In the genomic region with DNA sequence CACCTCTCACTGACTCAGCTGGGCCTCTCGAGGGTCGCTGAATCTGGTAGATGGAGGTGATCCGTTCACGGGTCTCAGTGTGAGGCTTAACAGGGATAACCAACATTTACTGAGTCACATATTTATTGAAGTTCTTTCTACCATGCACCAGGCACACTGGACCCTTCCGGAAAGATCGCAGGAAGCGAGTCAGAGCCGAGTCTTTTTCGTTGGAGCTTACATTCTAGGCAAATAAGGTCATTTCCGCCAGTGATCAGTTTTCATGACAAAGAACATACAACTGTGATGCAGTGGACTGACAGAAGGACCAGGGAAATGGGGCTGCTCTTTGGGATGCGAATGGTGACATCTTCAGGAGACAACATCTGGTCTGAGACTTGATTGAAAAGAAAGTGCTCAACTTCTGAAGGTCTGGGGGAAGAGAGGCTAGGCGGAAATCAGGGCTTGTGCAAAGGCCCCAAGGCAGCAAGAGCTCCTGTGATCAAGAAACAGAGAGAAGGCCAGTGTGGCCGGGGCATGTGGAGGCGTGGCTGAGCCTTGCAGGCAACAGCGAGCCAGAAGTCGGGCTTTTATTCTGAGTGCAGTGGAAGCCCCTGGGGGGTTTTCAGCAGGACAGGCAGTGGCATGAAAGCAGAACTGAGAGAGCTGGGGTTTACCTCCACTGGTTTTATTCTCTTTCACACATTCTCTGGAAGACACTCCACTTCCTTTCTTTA, we compare ENCODE assay signal across 9 cellular contexts. TPM values are rescaled to one million over a fixed set of nuclear protein-coding genes. Genes with fewer than 3 reads are reported as not detected.
DNase-seq lines count a peak whose midpoint lies in the region; ATAC-seq and TF ChIP-seq lines count a peak whose summit lies in the region.
"Had no signal": no experiment of that assay in that cellular context is flagged by ENCODE, and none has a peak within 500 bp of the region (broad histone marks: within the 10 kb centered on the region; RNA-seq: fewer than 3 reads in every experiment).

No MANE protein-coding gene starts in this region.

- no peak overlapping the region for H2AFZ ChIP-seq in OCI-LY7 (ENCODE audit: low read length)

- H3K4me2 ChIP-seq in OCI-LY7 (ENCODE audit: low read length) = peak overlapping the region; percentile 50

- peaks cover 10% of the 10 kb centered on the region for H3K36me3 Mint-ChIP-seq in T-helper 2 cell treated with Interferon-gamma antibody and Interleukin-4, amounts not matched to agents 5 μg/mL and 100 μg/mL, for 36 hours (ENCODE audit: low read depth)
- H3K36me3 Mint-ChIP-seq in stimulated activated effector memory CD8-positive, alpha-beta T cell treated with anti-CD3 and anti-CD28 coated beads, Interleukin-12 subunit alpha, Interleukin-12 subunit beta, amount 100 ng/mL, for 72 hours = no peaks in the 10 kb centered on the region

- H3K27me3 Mint-ChIP-seq in T-helper 2 cell treated with Interferon-gamma antibody and Interleukin-4, amounts not matched to agents 5 μg/mL and 100 μg/mL, for 36 hours (ENCODE audit: low read depth) = no peaks in the 10 kb centered on the region

- H3K4me1 ChIP-seq in OCI-LY7 (ENCODE audit: insufficient read depth, low read length, poor library complexity, severe bottlenecking) = peaks cover 18% of the 10 kb centered on the region

- intact Hi-C loops in OCI-LY7 (cut with micrococcal nuclease; ENCODE audit: unreplicated experiment) = no loop called here

- peaks cover 5% of the 10 kb centered on the region for H3K4me1 Mint-ChIP-seq in T-helper 2 cell treated with Interferon-gamma antibody and Interleukin-4, amounts not matched to agents 5 μg/mL and 100 μg/mL, for 36 hours (ENCODE audit: low read depth)
- peaks cover 23% of the 10 kb centered on the region for H3K4me1 Mint-ChIP-seq in stimulated activated effector memory CD8-positive, alpha-beta T cell treated with anti-CD3 and anti-CD28 coated beads, Interleukin-12 subunit alpha, Interleukin-12 subunit beta, amount 100 ng/mL, for 72 hours

- no peak for TF ChIP-seq POLR2A in erythroblast (IDR thresholded peaks at IDR 0.05; ENCODE audit: low read length)

- no peak overlapping the region for H3K4me3 Mint-ChIP-seq in T-helper 2 cell treated with Interferon-gamma antibody and Interleukin-4, amounts not matched to agents 5 μg/mL and 100 μg/mL, for 36 hours
- H3K4me3 Mint-ChIP-seq in stimulated activated effector memory CD8-positive, alpha-beta T cell treated with anti-CD3 and anti-CD28 coated beads, Interleukin-12 subunit alpha, Interleukin-12 subunit beta, amount 100 ng/mL, for 72 hours = no peak overlapping the region

- no peak overlapping the region for H3K27ac Mint-ChIP-seq in T-helper 2 cell treated with Interferon-gamma antibody and Interleukin-4, amounts not matched to agents 5 μg/mL and 100 μg/mL, for 36 hours
- H3K27ac Mint-ChIP-seq in stimulated activated effector memory CD8-positive, alpha-beta T cell treated with anti-CD3 and anti-CD28 coated beads, Interleukin-12 subunit alpha, Interleukin-12 subunit beta, amount 100 ng/mL, for 72 hours = no peak overlapping the region

- DNase-seq in T-helper 2 cell treated with Interferon-gamma antibody and Interleukin-4, amounts not matched to agents 5 μg/mL and 100 μg/mL, for 36 hours (ENCODE audit: low spot score) = peak; percentile 29
- no peak for DNase-seq in T-helper 2 cell
- DNase-seq in OCI-LY7 (ENCODE audit: low spot score) = peak; percentile 75
- no peak for DNase-seq in stimulated activated effector memory CD8-positive, alpha-beta T cell treated with anti-CD3 and anti-CD28 coated beads, Interleukin-12 subunit alpha, Interleukin-12 subunit beta, amount 100 ng/mL, for 72 hours (ENCODE audit: low spot score in 2 of 2)
- DNase-seq in NCI-H2196 (lab: John Stamatoyannopoulos, UW; ENCODE audit: unreplicated experiment) = no peak
- no peak for DNase-seq in erythroblast (lab: John Stamatoyannopoulos, UW)
- no peak for DNase-seq in HPDE6-E6E7 (ENCODE audit: extremely low spot score)
- DNase-seq: MM.1S had no signal

- H3K36me3 ChIP-seq in OCI-LY7 (ENCODE audit: insufficient read depth, low read length) = no peaks in the 10 kb centered on the region

- peaks cover 4% of the 10 kb centered on the region for H3K9me3 Mint-ChIP-seq in T-helper 2 cell treated with Interferon-gamma antibody and Interleukin-4, amounts not matched to agents 5 μg/mL and 100 μg/mL, for 36 hours
- H3K9me3 Mint-ChIP-seq in stimulated activated effector memory CD8-positive, alpha-beta T cell treated with anti-CD3 and anti-CD28 coated beads, Interleukin-12 subunit alpha, Interleukin-12 subunit beta, amount 100 ng/mL, for 72 hours = no peaks in the 10 kb centered on the region

- H3K4me3 ChIP-seq in OCI-LY7 (ENCODE audit: low read depth, low read length, poor library complexity, severe bottlenecking) = no peak overlapping the region

- POLR2A ChIA-PET in OCI-LY7 (lab: Charles Lee) = interaction anchor here (0.7 kb wide), 2 partner anchors 193 to 201 kb away, joined by 3 read pairs; no protein-coding TSS in a partner anchor

- ATAC-seq in HG02870 (IDR thresholded peaks at IDR 0.05; ENCODE audit: unreplicated experiment) = peak; percentile 97
- ATAC-seq in stimulated activated effector memory CD8-positive, alpha-beta T cell treated with anti-CD3 and anti-CD28 coated beads, Interleukin-12 subunit alpha, Interleukin-12 subunit beta, amount 100 ng/mL, for 72 hours = peak; percentile 62

- CTCF ChIA-PET in OCI-LY7 (lab: Charles Lee; ENCODE audit: unreplicated experiment) = no interaction called here

- H3K9me2 ChIP-seq in OCI-LY7 (ENCODE audit: insufficient read depth, low read length) = no peaks in the 10 kb centered on the region

- BruUV-seq in OCI-LY7 (replicated peaks; lab: Mats Ljungman, UMichigan) = no TSS peak

- no peaks in the 10 kb centered on the region for H3K79me2 ChIP-seq in OCI-LY7 (ENCODE audit: insufficient read depth, low read depth, low read length)

- H4K20me1 ChIP-seq in OCI-LY7 (ENCODE audit: insufficient read depth, low read length) = peaks cover 8% of the 10 kb centered on the region; the same call in 1 of the 2 replicates

- no peak for TF ChIP-seq CTCF in OCI-LY7 (conservative IDR thresholded peaks at IDR 0.05; ENCODE audit: low read length)

- H3K27ac ChIP-seq in OCI-LY7 (ENCODE audit: low read depth, low read length, poor library complexity, severe bottlenecking) = no peak overlapping the region

- H3K9me3 ChIP-seq in OCI-LY7 (ENCODE audit: low read length) = peaks cover 5% of the 10 kb centered on the region; the same call in 1 of the 2 replicates

RNA-seq across cellular contexts. Expression of a gene that starts 56.7 kb away (rescaled TPM):
- not detected in 2 replicates for total RNA-seq in OCI-LY7 (2014; rRNA removed; shearing (Covaris generic))
- not detected in 2 replicates for total RNA-seq in OCI-LY7 (2022)

Comparison
In these comparisons a context has a peak if more than half of its experiments do, and no peak if none do; other contexts are left out.
1. DNase-seq: peak in T-helper 2 cell treated with Interferon-gamma antibody and Interleukin-4, amounts not matched to agents 5 μg/mL and 100 μg/mL, for 36 hours (single experiment) and OCI-LY7 (single experiment); none in T-helper 2 cell (0 of 5), stimulated activated effector memory CD8-positive, alpha-beta T cell treated with anti-CD3 and anti-CD28 coated beads, Interleukin-12 subunit alpha, Interleukin-12 subunit beta, amount 100 ng/mL, for 72 hours (0 of 2), NCI-H2196 (single experiment), erythroblast (0 of 2) and HPDE6-E6E7 (single experiment).